Comparison of ENCODE assay signal across 24 cellular contexts in genomic region chr20:51577432-51578144, GRCh38.
"Had no signal": no experiment of that assay in that cellular context is flagged by ENCODE, and none has a peak within 500 bp of the region (broad histone marks: within the 10 kb centered on the region; RNA-seq: fewer than 3 reads in every experiment).

No MANE protein-coding gene starts in this region.

- H3K4me3 ChIP-seq: dorsolateral prefrontal cortex, gastrocnemius medialis, lung, prostate gland, right atrium auricular region, sigmoid colon, stomach, thyroid gland had no signal

- H3K9me3 ChIP-seq: gastrocnemius medialis, prostate gland, sigmoid colon, thyroid gland had no signal

- H3K36me3 Mint-ChIP-seq: memory B cell; naive B cell; stimulated activated effector memory CD8-positive, alpha-beta T cell treated with anti-CD3 and anti-CD28 coated beads, Interleukin-12 subunit alpha, Interleukin-12 subunit beta, amount 100 ng/mL, for 72 hours had no signal

- H3K4me1 Mint-ChIP-seq: naive B cell, neural crest cell had no signal

- H3K4me3 Mint-ChIP-seq: memory B cell; naive B cell; natural killer cell treated with Interleukin-12 subunit alpha and Interleukin-12 subunit beta and Interleukin-15 and Interleukin-18, amount 100 ng/mL, for 72 hours; neural crest cell; stimulated activated effector memory CD8-positive, alpha-beta T cell treated with anti-CD3 and anti-CD28 coated beads, Interleukin-12 subunit alpha, Interleukin-12 subunit beta, amount 100 ng/mL, for 72 hours had no signal

- H3K9me3 Mint-ChIP-seq: neural crest cell; stimulated activated effector memory CD8-positive, alpha-beta T cell treated with anti-CD3 and anti-CD28 coated beads, Interleukin-12 subunit alpha, Interleukin-12 subunit beta, amount 100 ng/mL, for 72 hours had no signal

- H3K27me3 ChIP-seq: dorsolateral prefrontal cortex, gastrocnemius medialis, right atrium auricular region, sigmoid colon, stomach, thyroid gland had no signal

- H3K36me3 ChIP-seq: gastrocnemius medialis, prostate gland, right atrium auricular region, sigmoid colon, stomach, thyroid gland had no signal

- H3K4me1 ChIP-seq: prostate gland, sigmoid colon, stomach had no signal

- DNase-seq: dorsolateral prefrontal cortex; effector CD4-positive, alpha-beta T cell; foreskin fibroblast; gastrocnemius medialis; head of caudate nucleus; kidney; naive B cell; sigmoid colon; stimulated activated CD4-positive, alpha-beta T cell treated with anti-CD3 and anti-CD28 coated beads, Interleukin-2, amount 100 ng/mL, for 24 hours; stimulated activated CD4-positive, alpha-beta T cell treated with anti-CD3 and anti-CD28 coated beads, Interleukin-4, amount 100 ng/mL, for 24 hours; stimulated activated naive CD4-positive, alpha-beta T cell treated with Interleukin-2 at 50 U/mL for 16 hours; stomach; thyroid gland; trophoblast cell had no signal

- ATAC-seq: esophagus mucosa; gastrocnemius medialis; left lobe of liver; natural killer cell treated with Interleukin-12 subunit alpha and Interleukin-12 subunit beta and Interleukin-15 and Interleukin-18, amount 100 ng/mL, for 72 hours; stimulated activated effector memory CD8-positive, alpha-beta T cell treated with anti-CD3 and anti-CD28 coated beads, Interleukin-12 subunit alpha, Interleukin-12 subunit beta, amount 100 ng/mL, for 72 hours had no signal

- H3K27ac ChIP-seq: dorsolateral prefrontal cortex, epithelial cell of prostate, gastrocnemius medialis, prostate gland, right atrium auricular region, sigmoid colon, stomach, thyroid gland had no signal

- H3K27ac Mint-ChIP-seq: memory B cell; natural killer cell treated with Interleukin-12 subunit alpha and Interleukin-12 subunit beta and Interleukin-15 and Interleukin-18, amount 100 ng/mL, for 72 hours; stimulated activated effector memory CD8-positive, alpha-beta T cell treated with anti-CD3 and anti-CD28 coated beads, Interleukin-12 subunit alpha, Interleukin-12 subunit beta, amount 100 ng/mL, for 72 hours had no signal
